In the genomic region with DNA sequence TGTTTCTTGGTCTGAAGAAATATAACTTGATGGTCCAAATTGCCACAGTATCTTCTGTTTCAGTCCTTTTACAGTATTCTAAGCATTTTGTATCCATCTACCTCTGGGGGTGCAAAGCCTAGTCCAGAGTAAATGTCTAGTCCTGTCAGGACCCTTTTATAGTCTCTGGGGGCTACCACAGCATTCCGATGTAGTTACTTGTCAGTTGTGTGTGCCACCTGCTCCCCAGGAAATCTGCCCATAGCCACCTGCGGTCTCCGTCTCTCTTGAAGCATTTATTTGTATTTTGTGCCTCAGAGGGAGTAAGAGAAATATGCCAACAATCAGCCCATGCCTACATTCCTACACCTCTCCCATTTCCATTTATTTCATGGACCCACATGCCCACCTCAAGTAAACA, we compare ENCODE assay signal across 19 cellular contexts. TPM values are rescaled to one million over a fixed set of nuclear protein-coding genes. Genes with fewer than 3 reads are reported as not detected.
DNase-seq lines count a peak whose midpoint lies in the region; ATAC-seq and TF ChIP-seq lines count a peak whose summit lies in the region.
"Had no signal": no experiment of that assay in that cellular context is flagged by ENCODE, and none has a peak within 500 bp of the region (broad histone marks: within the 10 kb centered on the region; RNA-seq: fewer than 3 reads in every experiment).

No MANE protein-coding gene starts in this region.

- no peaks in the 10 kb centered on the region for H3K27me3 Mint-ChIP-seq in activated naive CD8-positive, alpha-beta T cell
- no peaks in the 10 kb centered on the region for H3K27me3 Mint-ChIP-seq in activated naive CD8-positive, alpha-beta T cell treated with anti-CD3 and anti-CD28 coated beads for 36 hours
- H3K27me3 Mint-ChIP-seq in endothelial cell (ENCODE audit: unreplicated experiment) (no peaks in the 10 kb centered on the region), progenitor cell of endocrine pancreas (no peaks in the 10 kb centered on the region)
- H3K27me3 Mint-ChIP-seq in activated CD4-positive, alpha-beta T cell treated with anti-CD3 and anti-CD28 coated beads for 36 hours = no peaks in the 10 kb centered on the region
- H3K27me3 Mint-ChIP-seq: B cell; CD8-positive, alpha-beta memory T cell; IgD-negative memory B cell had no signal

- H3K27ac Mint-ChIP-seq in activated naive CD8-positive, alpha-beta T cell = peak overlapping the region; percentile 91
- no peak overlapping the region for H3K27ac Mint-ChIP-seq in activated naive CD8-positive, alpha-beta T cell treated with anti-CD3 and anti-CD28 coated beads for 36 hours
- no peak overlapping the region for H3K27ac Mint-ChIP-seq in endothelial cell (ENCODE audit: unreplicated experiment)
- peak overlapping the region; percentile 45 for H3K27ac Mint-ChIP-seq in progenitor cell of endocrine pancreas
- H3K27ac Mint-ChIP-seq in activated CD4-positive, alpha-beta T cell treated with anti-CD3 and anti-CD28 coated beads for 36 hours = no peak overlapping the region
- H3K27ac Mint-ChIP-seq: B cell, GM23338, HFFc6 had no signal

- peaks cover 13% of the 10 kb centered on the region for H3K4me1 ChIP-seq in ovary (ENCODE audit: insufficient read depth)

- POLR2A ChIA-PET in activated CD4-positive, alpha-beta T cell treated with anti-CD3 and anti-CD28 coated beads for 36 hours (lab: Charles Lee) = no interaction called here

- TF ChIP-seq CTCF in endothelial cell (IDR thresholded peaks at IDR 0.05; ENCODE audit: unreplicated experiment) = no peak
- no peak for TF ChIP-seq CTCF in progenitor cell of endocrine pancreas (IDR thresholded peaks at IDR 0.05; ENCODE audit: unreplicated experiment)
- TF ChIP-seq CTCF in ovary (IDR thresholded peaks at IDR 0.05) = no peak

- H3K9me3 Mint-ChIP-seq in activated naive CD8-positive, alpha-beta T cell (ENCODE audit: low read depth) = no peaks in the 10 kb centered on the region
- H3K9me3 Mint-ChIP-seq in activated naive CD8-positive, alpha-beta T cell treated with anti-CD3 and anti-CD28 coated beads for 36 hours = peaks cover 10% of the 10 kb centered on the region
- H3K9me3 Mint-ChIP-seq in endothelial cell (ENCODE audit: unreplicated experiment) (no peaks in the 10 kb centered on the region), progenitor cell of endocrine pancreas (ENCODE audit: low read depth) (peaks cover 11% of the 10 kb centered on the region)
- no peaks in the 10 kb centered on the region for H3K9me3 Mint-ChIP-seq in activated CD4-positive, alpha-beta T cell treated with anti-CD3 and anti-CD28 coated beads for 36 hours (ENCODE audit: low read depth)
- H3K9me3 Mint-ChIP-seq: CD8-positive, alpha-beta memory T cell; GM23338; HFFc6 had no signal

- intact Hi-C loops in ovary (cut with DNase I) = loop anchor here in 2 of 4 donors (5.0 to 10.0 kb wide), 2 partner anchors 148 to 166 kb away; a partner anchor contains a TSS
- intact Hi-C loops in activated CD4-positive, alpha-beta T cell treated with anti-CD3 and anti-CD28 coated beads for 36 hours (cut with DNase I, micrococcal nuclease) = no loop called here

- no peak for TF ChIP-seq POLR2A in ovary (IDR thresholded peaks at IDR 0.05)

- H3K4me3 Mint-ChIP-seq in activated naive CD8-positive, alpha-beta T cell = no peak overlapping the region
- H3K4me3 Mint-ChIP-seq in activated naive CD8-positive, alpha-beta T cell treated with anti-CD3 and anti-CD28 coated beads for 36 hours = no peak overlapping the region
- H3K4me3 Mint-ChIP-seq in endothelial cell (ENCODE audit: unreplicated experiment) (peak overlapping the region; percentile 54), progenitor cell of endocrine pancreas (ENCODE audit: low read depth) (no peak overlapping the region)
- H3K4me3 Mint-ChIP-seq in activated CD4-positive, alpha-beta T cell treated with anti-CD3 and anti-CD28 coated beads for 36 hours = no peak overlapping the region
- H3K4me3 Mint-ChIP-seq: B cell; CD8-positive, alpha-beta memory T cell; GM23338; HFFc6; IgD-negative memory B cell had no signal

- ATAC-seq in activated CD4-positive, alpha-beta T cell treated with anti-CD3 and anti-CD28 coated beads for 36 hours = no peak
- ATAC-seq: GM23338, HCT116 had no signal

- H3K4me3 ChIP-seq in ovary = no peak overlapping the region
- H3K4me3 ChIP-seq: BLaER1 treated with 17β-estradiol and CSF1 and Interleukin-3, amounts not matched to agents 10 nM and 100 nM; GM23338 had no signal

- WGBS in ovary, 3 donors = 95 to 99% (median 96%) methylated on average over 3 of the region's 3 CpGs

- H3K27ac ChIP-seq in ovary = no peak overlapping the region
- H3K27ac ChIP-seq: 22Rv1; BLaER1 treated with 17β-estradiol and CSF1 and Interleukin-3, amounts not matched to agents 10 nM and 100 nM had no signal

- no peak for DNase-seq in activated naive CD8-positive, alpha-beta T cell treated with anti-CD3 and anti-CD28 coated beads for 36 hours
- DNase-seq in M059J (ENCODE audit: low read depth) = peak; percentile 24
- no peak for DNase-seq in endothelial cell (ENCODE audit: low spot score)
- no peak for DNase-seq in progenitor cell of endocrine pancreas (ENCODE audit: low spot score, unreplicated experiment)
- DNase-seq in T-helper 1 cell = no peak
- DNase-seq in ovary = no peak
- DNase-seq in activated CD4-positive, alpha-beta T cell treated with anti-CD3 and anti-CD28 coated beads for 36 hours = no peak
- DNase-seq: CD8-positive, alpha-beta memory T cell; COR-L47; GDM1; H7; HFFc6 had no signal

- H3K36me3 ChIP-seq in ovary = no peaks in the 10 kb centered on the region

- CTCF ChIA-PET in activated CD4-positive, alpha-beta T cell treated with anti-CD3 and anti-CD28 coated beads for 36 hours (lab: Charles Lee) = interaction anchor here (1.8 kb wide), 1 partner anchor 12 kb away, joined by 5 read pairs; no protein-coding TSS in a partner anchor

- H3K27me3 ChIP-seq in ovary = no peaks in the 10 kb centered on the region
- H3K27me3 ChIP-seq: BLaER1 treated with 17β-estradiol and CSF1 and Interleukin-3, amounts not matched to agents 10 nM and 100 nM had no signal

- H3K4me1 Mint-ChIP-seq in activated naive CD8-positive, alpha-beta T cell (ENCODE audit: low read depth) = peaks cover 55% of the 10 kb centered on the region
- H3K4me1 Mint-ChIP-seq in activated naive CD8-positive, alpha-beta T cell treated with anti-CD3 and anti-CD28 coated beads for 36 hours = peaks cover 43% of the 10 kb centered on the region
- H3K4me1 Mint-ChIP-seq in endothelial cell (ENCODE audit: unreplicated experiment) = no peaks in the 10 kb centered on the region
- peaks cover 38% of the 10 kb centered on the region for H3K4me1 Mint-ChIP-seq in progenitor cell of endocrine pancreas (ENCODE audit: low read depth)
- H3K4me1 Mint-ChIP-seq in activated CD4-positive, alpha-beta T cell treated with anti-CD3 and anti-CD28 coated beads for 36 hours = peaks cover 19% of the 10 kb centered on the region
- H3K4me1 Mint-ChIP-seq: B cell, GM23338 had no signal

- no peak for TF ChIP-seq EP300 in ovary (IDR thresholded peaks at IDR 0.05)

- H3K36me3 Mint-ChIP-seq in activated naive CD8-positive, alpha-beta T cell = peaks cover 12% of the 10 kb centered on the region
- peaks cover 32% of the 10 kb centered on the region for H3K36me3 Mint-ChIP-seq in activated naive CD8-positive, alpha-beta T cell treated with anti-CD3 and anti-CD28 coated beads for 36 hours
- peaks cover 7% of the 10 kb centered on the region for H3K36me3 Mint-ChIP-seq in endothelial cell (ENCODE audit: low read depth, unreplicated experiment)
- H3K36me3 Mint-ChIP-seq in progenitor cell of endocrine pancreas (ENCODE audit: insufficient read depth) = peaks cover 47% of the 10 kb centered on the region
- peaks cover 16% of the 10 kb centered on the region for H3K36me3 Mint-ChIP-seq in activated CD4-positive, alpha-beta T cell treated with anti-CD3 and anti-CD28 coated beads for 36 hours (ENCODE audit: low read depth)

- H3K9me3 ChIP-seq in ovary = no peaks in the 10 kb centered on the region

RNA-seq across cellular contexts. Expression of a gene that starts 12.8 kb away (rescaled TPM):
- total RNA-seq in activated naive CD8-positive, alpha-beta T cell treated with anti-CD3 and anti-CD28 coated beads for 36 hours = 1 to 10 TPM; 2.2 to 3.6 TPM
- total RNA-seq in M059J (2014; rRNA removed; shearing (Covaris generic)) = 0.84 and 1.8 TPM in 2 replicates
- total RNA-seq in endothelial cell (ENCODE audit: unreplicated experiment) (3.0 TPM), progenitor cell of endocrine pancreas (7.7 and 8.8 TPM in 2 replicates), ovary (1 to 10 TPM; 2.0 to 8.1 (median 4.3) TPM)
- 1 to 10 TPM; 2.9 to 4.2 TPM for polyA plus RNA-seq in ovary
- 1 to 10 TPM; 2.1 to 2.2 TPM for total RNA-seq in activated CD4-positive, alpha-beta T cell treated with anti-CD3 and anti-CD28 coated beads for 36 hours

Comparison
In these comparisons a context has a peak if more than half of its experiments do, and no peak if none do; other contexts are left out.
1. H3K27ac Mint-ChIP-seq: peak in activated naive CD8-positive, alpha-beta T cell (single experiment) and progenitor cell of endocrine pancreas (single experiment); none in activated naive CD8-positive, alpha-beta T cell treated with anti-CD3 and anti-CD28 coated beads for 36 hours (single experiment), endothelial cell (single experiment) and activated CD4-positive, alpha-beta T cell treated with anti-CD3 and anti-CD28 coated beads for 36 hours (single experiment).